Comparison of ENCODE assay signal across 8 cellular contexts in genomic region chr1:31763671-31764306, GRCh38. TPM values are rescaled to one million over a fixed set of nuclear protein-coding genes. Genes with fewer than 3 reads are reported as not detected.
DNase-seq lines count a peak whose midpoint lies in the region; ATAC-seq and TF ChIP-seq lines count a peak whose summit lies in the region.

No MANE protein-coding gene starts in this region.

- peaks cover 7% of the 10 kb centered on the region for H3K36me3 Mint-ChIP-seq in endothelial cell (ENCODE audit: low read depth, unreplicated experiment)

- H3K9me3 Mint-ChIP-seq in endothelial cell (ENCODE audit: unreplicated experiment) = no peaks in the 10 kb centered on the region

- H3K4me3 ChIP-seq in GM08714 (ENCODE audit: low read length) (peak overlapping the region; percentile 34; the same call in 1 of the 2 replicates), Peyer's patch (peak overlapping the region; percentile 38 to 57 (median 51)), skeletal muscle cell (ENCODE audit: low read depth, low read length) (peak overlapping the region; percentile 62)

- H3K27ac Mint-ChIP-seq in endothelial cell (ENCODE audit: unreplicated experiment) = no peak overlapping the region

- no peak for ATAC-seq in GM18505 (IDR thresholded peaks at IDR 0.05; ENCODE audit: unreplicated experiment)
- no peak for ATAC-seq in HG02623 (IDR thresholded peaks at IDR 0.05; ENCODE audit: unreplicated experiment)

- H3K27me3 Mint-ChIP-seq in endothelial cell (ENCODE audit: unreplicated experiment) = peaks cover 12% of the 10 kb centered on the region

- H3K27me3 ChIP-seq in Peyer's patch = peaks cover 0 to 22% of the 10 kb centered on the region in 2 donors

- DNase-seq in Peyer's patch (no peak), endothelial cell (ENCODE audit: low spot score) (no peak), skeletal muscle cell (ENCODE audit: low read depth) (no peak), SK-N-DZ (ENCODE audit: low spot score) (no peak), NCI-H1092 (lab: John Stamatoyannopoulos, UW) (no peak)

- H3K9me3 ChIP-seq in Peyer's patch = no peaks in the 10 kb centered on the region

- TF ChIP-seq POLR2A in Peyer's patch (IDR thresholded peaks at IDR 0.05) = no peak
- TF ChIP-seq POLR2A in GM18505 (IDR thresholded peaks at IDR 0.05; ENCODE audit: borderline replicate concordance, extremely low read depth, insufficient read depth, insufficient read length) = no peak

- H3K4me1 ChIP-seq in Peyer's patch = peaks cover 8 to 45% (median 21%) of the 10 kb centered on the region in 4 donors

- peaks cover 8% of the 10 kb centered on the region for H3K4me1 Mint-ChIP-seq in endothelial cell (ENCODE audit: unreplicated experiment)

- peak overlapping the region; percentile 78 for H3K4me3 Mint-ChIP-seq in endothelial cell (ENCODE audit: unreplicated experiment)

- peak overlapping the region in 1 of 4 donors; percentile 36 for H3K27ac ChIP-seq in Peyer's patch

- no peak for TF ChIP-seq CTCF in Peyer's patch (IDR thresholded peaks at IDR 0.05)
- TF ChIP-seq CTCF in endothelial cell (IDR thresholded peaks at IDR 0.05; ENCODE audit: unreplicated experiment) = no peak

- H3K36me3 ChIP-seq in Peyer's patch = no peaks in the 10 kb centered on the region

RNA-seq across cellular contexts. Expression of gene ADGRB2, which starts 0.4 kb away (rescaled TPM):
- total RNA-seq in Peyer's patch (10 to 100 TPM in 3 of 4 donors, 1 to 10 TPM in 1; 3.3 to 39.1 (median 17.2) TPM), endothelial cell (ENCODE audit: unreplicated experiment) (0.44 TPM)
- polyA plus RNA-seq in SK-N-DZ (2014; cell fraction: cytosol; rRNA removed) = 4.5 and 6.9 TPM in 2 replicates
- polyA plus RNA-seq in SK-N-DZ (2014; cell fraction: nucleus; rRNA removed) = 15.5 and 24.3 TPM in 2 replicates

RNA-seq across cellular contexts. Expression of gene SPOCD1, which starts 52.0 kb away (rescaled TPM):
- total RNA-seq in Peyer's patch (1 to 10 TPM in 1 of 4 donors, under 1 TPM in 1, not detected in 2; 0.80 to 3.3 TPM), endothelial cell (ENCODE audit: unreplicated experiment) (1.5 TPM)
- polyA plus RNA-seq in SK-N-DZ (2014; cell fraction: cytosol; rRNA removed) = 0.03 TPM in 1 of 2 replicates, not detected in the other
- polyA plus RNA-seq in SK-N-DZ (2014; cell fraction: nucleus; rRNA removed) = not detected in 2 replicates

RNA-seq across cellular contexts. Expression of gene COL16A1, which starts 60.0 kb away (rescaled TPM):
- total RNA-seq in Peyer's patch (100 to 1,000 TPM in 1 of 4 donors, 10 to 100 TPM in 3; 18.2 to 201 (median 58.3) TPM), endothelial cell (ENCODE audit: unreplicated experiment) (5.3 TPM)
- polyA plus RNA-seq in SK-N-DZ (2014; cell fraction: cytosol; rRNA removed) = 3.5 and 5.8 TPM in 2 replicates
- polyA plus RNA-seq in SK-N-DZ (2014; cell fraction: nucleus; rRNA removed) = 70.8 and 89.0 TPM in 2 replicates
